Comparison of ENCODE assay signal across 33 cellular contexts in the genomic region with DNA sequence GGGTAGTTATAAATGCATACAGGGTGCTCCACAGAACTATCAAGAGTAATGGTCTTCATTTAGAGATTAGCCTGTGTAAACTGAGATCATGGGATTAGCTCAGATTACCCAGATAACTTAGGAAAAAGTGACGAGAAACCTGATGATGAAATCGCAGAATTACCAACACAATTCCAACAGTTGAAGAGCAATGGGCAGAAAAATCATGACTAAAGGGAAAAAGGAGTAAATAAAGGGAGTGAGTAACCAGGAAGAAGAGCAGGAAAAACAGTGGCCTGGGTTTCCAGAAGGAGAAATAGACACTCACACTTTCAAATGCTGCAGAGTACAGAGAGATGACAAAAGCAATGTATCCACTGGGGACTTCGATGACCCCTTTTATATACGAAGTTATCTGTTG.
"Had no signal": no experiment of that assay in that cellular context is flagged by ENCODE, and none has a peak within 500 bp of the region (broad histone marks: within the 10 kb centered on the region; RNA-seq: fewer than 3 reads in every experiment).

No MANE protein-coding gene starts in this region.

- H3K27me3 Mint-ChIP-seq: activated CD8-positive, alpha-beta memory T cell treated with anti-CD3 and anti-CD28 coated beads, Interleukin-2, amount 10 ng/mL, durations not matched to agents 7 days and 5 days; activated CD8-positive, alpha-beta T cell treated with anti-CD3 and anti-CD28 coated beads for 36 hours; activated naive CD4-positive, alpha-beta T cell treated with anti-CD3 and anti-CD28 coated beads, Interleukin-2, amount 50 U/mL, for 24 hours; activated naive CD8-positive, alpha-beta T cell treated with anti-CD3 and anti-CD28 coated beads for 36 hours; activated naive CD8-positive, alpha-beta T cell treated with anti-CD3 and anti-CD28 coated beads, Interleukin-2, amount 50 U/mL, for 24 hours; effector memory CD8-positive, alpha-beta T cell had no signal

- DNase-seq: activated CD4-positive, alpha-beta T cell treated with anti-CD3 and anti-CD28 coated beads for 48 hours; activated CD4-positive, alpha-beta T cell treated with anti-CD3 and anti-CD28 coated beads, Interleukin-2, amount 50 U/mL, for 1 hour; activated CD4-positive, alpha-beta T cell treated with anti-CD3 and anti-CD28 coated beads, Interleukin-2, amount 50 U/mL, for 48 hours; activated CD8-positive, alpha-beta memory T cell treated with anti-CD3 and anti-CD28 coated beads, Interleukin-2, amount 10 ng/mL, durations not matched to agents 7 days and 5 days; activated CD8-positive, alpha-beta memory T cell treated with anti-CD3 and anti-CD28 coated beads, Interleukin-2, amount 50 U/mL, for 4 hours; activated CD8-positive, alpha-beta T cell treated with anti-CD3 and anti-CD28 coated beads for 36 hours; activated effector memory CD4-positive, alpha-beta T cell treated with anti-CD3 and anti-CD28 coated beads, Interleukin-2, amount 50 U/mL, for 16 hours; activated naive CD4-positive, alpha-beta T cell treated with anti-CD3 and anti-CD28 coated beads for 36 hours; activated naive CD8-positive, alpha-beta T cell treated with anti-CD3 and anti-CD28 coated beads for 36 hours; activated naive CD8-positive, alpha-beta T cell treated with anti-CD3 and anti-CD28 coated beads, Interleukin-2, amount 50 U/mL, for 24 hours; activated T-cell treated with anti-CD3 and anti-CD28 coated beads, Interleukin-2, amount 50 U/mL, for 1 hour; activated T-cell treated with anti-CD3 and anti-CD28 coated beads, Interleukin-2, amount 50 U/mL, for 48 hours; adrenal gland; amygdala; aorta; body of pancreas; caudate nucleus; cortex of kidney; dermis blood vessel endothelial cell; effector CD4-positive, alpha-beta T cell; effector memory CD8-positive, alpha-beta T cell; esophagus squamous epithelium; foreskin fibroblast; glutamatergic neuron; heart left ventricle; T-helper 2 cell had no signal

- H3K36me3 Mint-ChIP-seq: activated CD8-positive, alpha-beta memory T cell treated with anti-CD3 and anti-CD28 coated beads, Interleukin-2, amount 10 ng/mL, durations not matched to agents 7 days and 5 days; activated naive CD4-positive, alpha-beta T cell treated with anti-CD3 and anti-CD28 coated beads, Interleukin-2, amount 50 U/mL, for 24 hours; activated naive CD8-positive, alpha-beta T cell treated with anti-CD3 and anti-CD28 coated beads for 36 hours; WTC11 had no signal

- H3K4me3 Mint-ChIP-seq: activated CD8-positive, alpha-beta memory T cell treated with anti-CD3 and anti-CD28 coated beads, Interleukin-2, amount 10 ng/mL, durations not matched to agents 7 days and 5 days; activated CD8-positive, alpha-beta T cell treated with anti-CD3 and anti-CD28 coated beads for 36 hours; activated naive CD4-positive, alpha-beta T cell treated with anti-CD3 and anti-CD28 coated beads for 36 hours; activated naive CD4-positive, alpha-beta T cell treated with anti-CD3 and anti-CD28 coated beads, Interleukin-2, amount 50 U/mL, for 24 hours; activated naive CD8-positive, alpha-beta T cell treated with anti-CD3 and anti-CD28 coated beads for 36 hours; activated naive CD8-positive, alpha-beta T cell treated with anti-CD3 and anti-CD28 coated beads, Interleukin-2, amount 50 U/mL, for 24 hours; activated T-helper 1 cell treated with anti-CD3 and anti-CD28 coated beads, Interleukin-12 subunit alpha, Interleukin-12 subunit beta, Interleukin-2, Interleukin-4 antibody, amounts not matched to agents 30 ng/mL and 10 ng/mL and 1 ng/mL, durations not matched to agents 14 hours and 24 hours and 36 hours; effector memory CD8-positive, alpha-beta T cell; WTC11 had no signal

- H3K4me3 ChIP-seq: adrenal gland, body of pancreas, esophagus squamous epithelium, heart left ventricle had no signal

- H3K27ac Mint-ChIP-seq: activated CD8-positive, alpha-beta memory T cell treated with anti-CD3 and anti-CD28 coated beads, Interleukin-2, amount 10 ng/mL, durations not matched to agents 7 days and 5 days; activated CD8-positive, alpha-beta T cell treated with anti-CD3 and anti-CD28 coated beads for 36 hours; activated naive CD4-positive, alpha-beta T cell treated with anti-CD3 and anti-CD28 coated beads for 36 hours; activated naive CD4-positive, alpha-beta T cell treated with anti-CD3 and anti-CD28 coated beads, Interleukin-2, amount 50 U/mL, for 24 hours; activated naive CD8-positive, alpha-beta T cell treated with anti-CD3 and anti-CD28 coated beads for 36 hours; activated naive CD8-positive, alpha-beta T cell treated with anti-CD3 and anti-CD28 coated beads, Interleukin-2, amount 50 U/mL, for 24 hours; activated T-helper 1 cell treated with anti-CD3 and anti-CD28 coated beads, Interleukin-12 subunit alpha, Interleukin-12 subunit beta, Interleukin-2, Interleukin-4 antibody, amounts not matched to agents 30 ng/mL and 10 ng/mL and 1 ng/mL, durations not matched to agents 14 hours and 24 hours and 36 hours; activated T-helper 2 cell treated with anti-CD3 and anti-CD28 coated beads, Interferon-gamma antibody, Interleukin-2, Interleukin-4, amounts not matched to agents 10 μg/mL and 5 μg/mL and 100 μg/mL, durations not matched to agents 14 hours and 24 hours and 36 hours; effector memory CD8-positive, alpha-beta T cell; WTC11 had no signal

- H3K27ac ChIP-seq: adrenal gland, body of pancreas, epithelial cell of prostate, esophagus squamous epithelium, heart left ventricle, VCaP had no signal

- H3K4me1 Mint-ChIP-seq: activated CD8-positive, alpha-beta memory T cell treated with anti-CD3 and anti-CD28 coated beads, Interleukin-2, amount 10 ng/mL, durations not matched to agents 7 days and 5 days; activated naive CD4-positive, alpha-beta T cell treated with anti-CD3 and anti-CD28 coated beads, Interleukin-2, amount 50 U/mL, for 24 hours; activated naive CD8-positive, alpha-beta T cell treated with anti-CD3 and anti-CD28 coated beads for 36 hours; activated naive CD8-positive, alpha-beta T cell treated with anti-CD3 and anti-CD28 coated beads, Interleukin-2, amount 50 U/mL, for 24 hours had no signal

- H3K4me1 ChIP-seq: adrenal gland, body of pancreas, esophagus squamous epithelium had no signal

- ATAC-seq: activated CD4-positive, CD25-positive, alpha-beta regulatory T cell treated with anti-CD3 and anti-CD28 coated beads, Interleukin-2, amount 50 U/mL, for 24 hours; activated CD8-positive, alpha-beta memory T cell treated with anti-CD3 and anti-CD28 coated beads, Interleukin-2, amount 10 ng/mL, durations not matched to agents 7 days and 5 days; activated CD8-positive, alpha-beta T cell treated with anti-CD3 and anti-CD28 coated beads for 36 hours; activated naive CD8-positive, alpha-beta T cell treated with anti-CD3 and anti-CD28 coated beads, Interleukin-2, amount 50 U/mL, for 24 hours; body of pancreas; effector memory CD8-positive, alpha-beta T cell; heart left ventricle had no signal

- H3K27me3 ChIP-seq: adrenal gland, body of pancreas, esophagus squamous epithelium, heart left ventricle had no signal

- H3K36me3 ChIP-seq: adrenal gland, esophagus squamous epithelium, heart left ventricle had no signal

- H3K9me3 ChIP-seq: adrenal gland, body of pancreas, esophagus squamous epithelium, heart left ventricle had no signal
